In genomic region chrX:150365953-150366911, GRCh38 we compare ENCODE assay signal across 8 cellular contexts. TPM values are rescaled to one million over a fixed set of nuclear protein-coding genes. Genes with fewer than 3 reads are reported as not detected.
DNase-seq lines count a peak whose midpoint lies in the region; ATAC-seq, FAIRE-seq and TF ChIP-seq lines count a peak whose summit lies in the region.

No MANE protein-coding gene starts in this region.

- WGBS in spleen, 5 donors = 2 to 38% (median 4%) methylated on average over 24 of the region's 24 CpGs

- peaks cover 0 to 49% (median 24%) of the 10 kb centered on the region in 6 donors for H3K4me1 ChIP-seq in spleen

- H3K27ac ChIP-seq in spleen = peak overlapping the region in 7 of 8 donors; percentile 53 to 86 (median 81)

- TF ChIP-seq CTCF in bronchial epithelial cell (IDR thresholded peaks at IDR 0.05; ENCODE audit: insufficient read depth, low read length, severe bottlenecking) (no peak), kidney epithelial cell (IDR thresholded peaks at IDR 0.05; ENCODE audit: insufficient read depth, low read length, poor library complexity, severe bottlenecking) (no peak), spleen (IDR thresholded peaks at IDR 0.05 in 8 of 11, conservative IDR thresholded peaks at IDR 0.05 in 3 of 11) (no peak)

- ATAC-seq in GM21447 (IDR thresholded peaks at IDR 0.05; ENCODE audit: unreplicated experiment) = no peak
- no peak for ATAC-seq in HG02981 (IDR thresholded peaks at IDR 0.05; ENCODE audit: unreplicated experiment)

- intact Hi-C loops in spleen (cut with DNase I; ENCODE audit: low total_unique reads) = no loop called here

- DNase-seq in DMS79 (lab: John Stamatoyannopoulos, UW) = peak; percentile 20
- DNase-seq in NCI-H446 treated with DMSO at 0.1 percent for 48 hours (lab: John Stamatoyannopoulos, UW) = peak; percentile 5
- DNase-seq in bronchial epithelial cell (ENCODE audit: low read depth) = no peak
- no peak for DNase-seq in kidney epithelial cell (ENCODE audit: low read depth)
- peak; percentile 70 for DNase-seq in spleen
- no peak for DNase-seq in NCI-H146 treated with DMSO at 0.1 percent for 48 hours (lab: John Stamatoyannopoulos, UW; ENCODE audit: unreplicated experiment)

- H3K4me3 ChIP-seq in bronchial epithelial cell (ENCODE audit: low read depth, low read length) (peak overlapping the region; percentile 56), kidney epithelial cell (ENCODE audit: low read depth, low read length) (peak overlapping the region; percentile 64), spleen (peak overlapping the region; percentile 40 to 77 (median 52))

- TF ChIP-seq POLR2A in spleen (IDR thresholded peaks at IDR 0.05) = no peak

- no peak for FAIRE-seq in bronchial epithelial cell (lab: Jason Lieb, UNC)

- no peaks in the 10 kb centered on the region for H3K36me3 ChIP-seq in bronchial epithelial cell (ENCODE audit: control insufficient read depth, insufficient read depth, low read length)
- no peaks in the 10 kb centered on the region for H3K36me3 ChIP-seq in kidney epithelial cell (ENCODE audit: control insufficient read depth, insufficient read depth, low read length)
- no peaks in the 10 kb centered on the region for H3K36me3 ChIP-seq in spleen

- no peaks in the 10 kb centered on the region for H3K27me3 ChIP-seq in bronchial epithelial cell (ENCODE audit: control insufficient read depth, insufficient read depth, low read length)
- no peaks in the 10 kb centered on the region for H3K27me3 ChIP-seq in kidney epithelial cell (ENCODE audit: control insufficient read depth, insufficient read depth, low read length)
- H3K27me3 ChIP-seq in spleen (replicated peaks in 1 of 7) = peaks cover 0 to 42% (median 10%) of the 10 kb centered on the region in 7 donors

- peaks cover 0 to 3% (median 0%) of the 10 kb centered on the region in 8 donors for H3K9me3 ChIP-seq in spleen

RNA-seq across cellular contexts. Expression of gene MAMLD1, which starts 3.1 kb away (rescaled TPM):
- total RNA-seq in bronchial epithelial cell (under 0.01 and 0.13 TPM in 2 replicates), kidney epithelial cell (2.1 and 3.0 TPM in 2 replicates), spleen (1 to 10 TPM; 2.8 to 7.3 (median 4.5) TPM)
- 1 to 10 TPM; 1.2 to 2.0 (median 1.5) TPM for polyA plus RNA-seq in spleen

Comparison
In these comparisons a context has a peak if more than half of its experiments do, and no peak if none do; other contexts are left out.
1. DNase-seq: peak in DMS79 (single experiment), NCI-H446 treated with DMSO at 0.1 percent for 48 hours (single experiment) and spleen (single experiment); none in bronchial epithelial cell (single experiment), kidney epithelial cell (single experiment) and NCI-H146 treated with DMSO at 0.1 percent for 48 hours (single experiment).
2. Peak in every context shown above with its lines, with median percentiles within 50 percentile points of each other: H3K4me3 ChIP-seq.